In genomic region chr4:7837597-7838135, GRCh38 we compare ENCODE assay signal across 21 cellular contexts.
"Had no signal": no experiment of that assay in that cellular context is flagged by ENCODE, and none has a peak within 500 bp of the region (broad histone marks: within the 10 kb centered on the region; RNA-seq: fewer than 3 reads in every experiment).

No MANE protein-coding gene starts in this region.

- FAIRE-seq: pancreas had no signal

- DNase-seq: activated B cell treated with CpG ODN at 0.5 μM for 24 hours; activated CD4-positive, alpha-beta memory T cell treated with anti-CD3 and anti-CD28 coated beads for 36 hours; activated CD4-positive, alpha-beta T cell treated with anti-CD3 and anti-CD28 coated beads for 4 hours; activated naive CD4-positive, alpha-beta T cell treated with Interleukin-2 at 50 U/mL for 16 hours; activated naive CD8-positive, alpha-beta T cell treated with anti-CD3 and anti-CD28 coated beads, Interleukin-2, amount 10 ng/mL, durations not matched to agents 7 days and 5 days; anterior cingulate cortex; effector CD4-positive, alpha-beta T cell; heart right ventricle; kidney glomerular epithelial cell; left ventricle myocardium inferior; mucosa of descending colon; naive B cell; pancreas; stimulated activated naive B cell treated with anti-CD40 and anti-IgM and Interleukin-4, amounts not matched to agents 10 μg/mL and 1 μg/mL and 100 μg/mL, for 72 hours; SW 1271; upper lobe of left lung had no signal

- H3K27me3 ChIP-seq: gastroesophageal sphincter, heart right ventricle, pancreas, upper lobe of left lung had no signal

- H3K36me3 Mint-ChIP-seq: naive B cell; stimulated activated naive B cell treated with anti-CD40 and anti-IgM and Interleukin-4, amounts not matched to agents 10 μg/mL and 1 μg/mL and 100 μg/mL, for 72 hours had no signal

- H3K27ac Mint-ChIP-seq: activated B cell treated with CpG ODN at 0.5 μM for 24 hours; activated CD4-positive, alpha-beta memory T cell treated with anti-CD3 and anti-CD28 coated beads for 36 hours; activated naive CD8-positive, alpha-beta T cell treated with anti-CD3 and anti-CD28 coated beads, Interleukin-2, amount 10 ng/mL, durations not matched to agents 7 days and 5 days; activated T-helper 2 cell treated with anti-CD3 and anti-CD28 coated beads, Interferon-gamma antibody, Interleukin-2, Interleukin-4, amounts not matched to agents 10 μg/mL and 5 μg/mL and 100 μg/mL, durations not matched to agents 14 hours and 24 hours and 36 hours; memory B cell; stimulated activated naive B cell treated with anti-CD40 and anti-IgM and Interleukin-4, amounts not matched to agents 10 μg/mL and 1 μg/mL and 100 μg/mL, for 72 hours; T-helper 2 cell treated with Interferon-gamma antibody and Interleukin-4, amounts not matched to agents 5 μg/mL and 100 μg/mL, for 36 hours had no signal

- H3K4me3 Mint-ChIP-seq: activated B cell treated with CpG ODN at 0.5 μM for 24 hours; activated CD4-positive, alpha-beta memory T cell treated with anti-CD3 and anti-CD28 coated beads for 36 hours; activated naive CD8-positive, alpha-beta T cell treated with anti-CD3 and anti-CD28 coated beads, Interleukin-2, amount 10 ng/mL, durations not matched to agents 7 days and 5 days; memory B cell; stimulated activated naive B cell treated with anti-CD40 and anti-IgM and Interleukin-4, amounts not matched to agents 10 μg/mL and 1 μg/mL and 100 μg/mL, for 72 hours; T-helper 2 cell treated with Interferon-gamma antibody and Interleukin-4, amounts not matched to agents 5 μg/mL and 100 μg/mL, for 36 hours had no signal

- H3K4me3 ChIP-seq: gastroesophageal sphincter, heart right ventricle, left ventricle myocardium inferior, mucosa of descending colon, pancreas, thoracic aorta, upper lobe of left lung had no signal

- H3K36me3 ChIP-seq: left ventricle myocardium inferior had no signal

- H3K9me3 Mint-ChIP-seq: activated B cell treated with CpG ODN at 0.5 μM for 24 hours; activated naive CD8-positive, alpha-beta T cell treated with anti-CD3 and anti-CD28 coated beads, Interleukin-2, amount 10 ng/mL, durations not matched to agents 7 days and 5 days; activated T-helper 2 cell treated with anti-CD3 and anti-CD28 coated beads, Interferon-gamma antibody, Interleukin-2, Interleukin-4, amounts not matched to agents 10 μg/mL and 5 μg/mL and 100 μg/mL, durations not matched to agents 14 hours and 24 hours and 36 hours; T-helper 2 cell treated with Interferon-gamma antibody and Interleukin-4, amounts not matched to agents 5 μg/mL and 100 μg/mL, for 36 hours had no signal

- H3K27ac ChIP-seq: left ventricle myocardium inferior, pancreas, thoracic aorta, upper lobe of left lung had no signal

- H3K9me3 ChIP-seq: gastroesophageal sphincter, mucosa of descending colon, pancreas, thoracic aorta, upper lobe of left lung had no signal

- ATAC-seq: gastroesophageal sphincter; heart right ventricle; mucosa of descending colon; pancreas; stimulated activated naive B cell treated with anti-CD40 and anti-IgM and Interleukin-4, amounts not matched to agents 10 μg/mL and 1 μg/mL and 100 μg/mL, for 72 hours had no signal

- H3K4me1 Mint-ChIP-seq: activated B cell treated with CpG ODN at 0.5 μM for 24 hours; activated naive CD8-positive, alpha-beta T cell treated with anti-CD3 and anti-CD28 coated beads, Interleukin-2, amount 10 ng/mL, durations not matched to agents 7 days and 5 days; memory B cell; naive B cell; stimulated activated naive B cell treated with anti-CD40 and anti-IgM and Interleukin-4, amounts not matched to agents 10 μg/mL and 1 μg/mL and 100 μg/mL, for 72 hours had no signal

- H3K4me1 ChIP-seq: pancreas, upper lobe of left lung had no signal

- H3K27me3 Mint-ChIP-seq: activated CD4-positive, alpha-beta memory T cell treated with anti-CD3 and anti-CD28 coated beads for 36 hours; activated naive CD8-positive, alpha-beta T cell treated with anti-CD3 and anti-CD28 coated beads, Interleukin-2, amount 10 ng/mL, durations not matched to agents 7 days and 5 days had no signal
